In the genomic region with DNA sequence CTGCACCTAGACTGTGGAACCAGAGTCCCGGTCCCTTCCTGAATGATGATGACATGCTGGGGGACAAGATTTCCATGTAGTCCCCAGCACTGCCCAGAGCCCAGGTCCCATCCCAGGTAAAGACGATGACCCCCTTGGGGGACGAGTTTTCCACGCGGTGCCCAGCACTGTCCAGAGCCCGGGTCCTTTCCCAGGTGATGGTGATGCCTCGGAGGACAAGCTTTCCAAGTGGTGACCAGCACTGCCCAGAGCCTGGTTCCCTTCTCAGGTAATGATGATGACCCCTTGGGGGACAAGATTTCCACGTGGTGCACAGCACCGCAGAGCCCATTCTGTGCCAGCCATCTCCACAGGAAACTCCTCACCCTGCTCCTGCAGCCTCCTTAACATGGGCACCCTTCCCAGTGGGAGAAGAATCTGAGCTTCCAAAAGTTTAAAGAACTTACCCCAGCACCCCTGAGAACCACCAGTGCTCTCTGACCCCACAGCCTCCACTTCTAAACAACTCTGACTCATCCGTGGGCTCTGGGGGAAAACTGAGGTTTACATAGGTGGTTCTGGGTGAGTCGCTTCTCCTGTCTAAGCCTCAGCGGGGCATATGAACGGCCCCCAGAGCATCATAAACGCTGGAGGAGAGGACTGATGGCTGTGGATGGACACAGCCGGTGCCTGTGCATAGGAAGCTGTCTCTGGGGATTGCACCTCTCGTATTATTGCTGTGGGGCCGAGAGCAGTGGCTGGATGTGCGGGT, we compare ENCODE assay signal across 34 cellular contexts.
"Had no signal": no experiment of that assay in that cellular context is flagged by ENCODE, and none has a peak within 500 bp of the region (broad histone marks: within the 10 kb centered on the region; RNA-seq: fewer than 3 reads in every experiment).

No MANE protein-coding gene starts in this region.

- H3K36me3 Mint-ChIP-seq: activated naive CD4-positive, alpha-beta T cell treated with anti-CD3 and anti-CD28 coated beads, Interleukin-2, amount 10 ng/mL, durations not matched to agents 7 days and 5 days; activated naive CD8-positive, alpha-beta T cell; T-cell had no signal

- ATAC-seq: activated naive CD8-positive, alpha-beta T cell treated with anti-CD3 and anti-CD28 coated beads, Interleukin-2, amount 50 U/mL, for 24 hours; activated T-cell treated with anti-CD3 and anti-CD28 coated beads, Interleukin-2, amount 50 U/mL, for 4 hours; Panc1; T-cell had no signal

- H3K4me3 ChIP-seq: cardiac muscle cell, MG63, SJSA1 had no signal

- H3K27me3 Mint-ChIP-seq: activated CD4-positive, alpha-beta memory T cell treated with anti-CD3 and anti-CD28 coated beads, Interleukin-2, amount 10 ng/mL, durations not matched to agents 7 days and 5 days; activated naive CD4-positive, alpha-beta T cell treated with anti-CD3 and anti-CD28 coated beads, Interleukin-2, amount 10 ng/mL, durations not matched to agents 7 days and 5 days; activated naive CD8-positive, alpha-beta T cell; activated naive CD8-positive, alpha-beta T cell treated with anti-CD3 and anti-CD28 coated beads, Interleukin-2, amount 50 U/mL, for 24 hours; central memory CD8-positive, alpha-beta T cell had no signal

- H3K27ac ChIP-seq: brain microvascular endothelial cell, cardiac muscle cell, SJSA1, VCaP had no signal

- DNase-seq: activated CD4-positive, alpha-beta memory T cell treated with anti-CD3 and anti-CD28 coated beads, Interleukin-2, amount 10 ng/mL, durations not matched to agents 7 days and 5 days; activated CD4-positive, alpha-beta T cell treated with anti-CD3 and anti-CD28 coated beads for 1 hour; activated CD4-positive, alpha-beta T cell treated with anti-CD3 and anti-CD28 coated beads for 48 hours; activated CD4-positive, CD25-positive, alpha-beta regulatory T cell; activated effector memory CD4-positive, alpha-beta T cell treated with Interleukin-2 at 50 U/mL for 16 hours; activated naive CD4-positive, alpha-beta T cell treated with anti-CD3 and anti-CD28 coated beads, Interleukin-2, amount 10 ng/mL, durations not matched to agents 7 days and 5 days; activated naive CD8-positive, alpha-beta T cell treated with anti-CD3 and anti-CD28 coated beads, Interleukin-2, amount 50 U/mL, for 24 hours; activated T-cell treated with anti-CD3 and anti-CD28 coated beads, Interleukin-2, amount 50 U/mL, for 4 hours; aorta; brain microvascular endothelial cell; Kasumi-1; KG1; MG63; NCI-H1048; NCI-H1105 treated with DMSO at 0.1 percent for 48 hours; NCI-H1436; NCI-H1694; NCI-H1930; NCI-H2081 treated with DMSO at 0.1 percent for 48 hours; NCI-H226; NCI-H446 treated with DMSO at 0.1 percent for 48 hours; NCI-H524; NCI-H69; NCI-H82; SHP77 treated with DMSO at 0.1 percent for 48 hours; SK-N-SH; T-cell; T-helper 9 cell had no signal

- H3K4me1 Mint-ChIP-seq: central memory CD8-positive, alpha-beta T cell had no signal

- H3K27ac Mint-ChIP-seq: activated CD4-positive, alpha-beta memory T cell treated with anti-CD3 and anti-CD28 coated beads, Interleukin-2, amount 10 ng/mL, durations not matched to agents 7 days and 5 days; activated naive CD4-positive, alpha-beta T cell treated with anti-CD3 and anti-CD28 coated beads, Interleukin-2, amount 10 ng/mL, durations not matched to agents 7 days and 5 days; activated naive CD8-positive, alpha-beta T cell; activated naive CD8-positive, alpha-beta T cell treated with anti-CD3 and anti-CD28 coated beads, Interleukin-2, amount 50 U/mL, for 24 hours; T-cell had no signal

- H3K4me3 Mint-ChIP-seq: activated CD4-positive, alpha-beta memory T cell treated with anti-CD3 and anti-CD28 coated beads, Interleukin-2, amount 10 ng/mL, durations not matched to agents 7 days and 5 days; activated naive CD4-positive, alpha-beta T cell treated with anti-CD3 and anti-CD28 coated beads, Interleukin-2, amount 10 ng/mL, durations not matched to agents 7 days and 5 days; activated naive CD8-positive, alpha-beta T cell; activated naive CD8-positive, alpha-beta T cell treated with anti-CD3 and anti-CD28 coated beads, Interleukin-2, amount 50 U/mL, for 24 hours; activated T-cell treated with anti-CD3 and anti-CD28 coated beads, Interleukin-2, amount 50 U/mL, for 4 hours; central memory CD8-positive, alpha-beta T cell; T-cell had no signal

- H3K9me3 Mint-ChIP-seq: activated naive CD4-positive, alpha-beta T cell treated with anti-CD3 and anti-CD28 coated beads, Interleukin-2, amount 10 ng/mL, durations not matched to agents 7 days and 5 days; activated naive CD8-positive, alpha-beta T cell treated with anti-CD3 and anti-CD28 coated beads, Interleukin-2, amount 50 U/mL, for 24 hours; activated T-cell treated with anti-CD3 and anti-CD28 coated beads, Interleukin-2, amount 50 U/mL, for 4 hours; central memory CD8-positive, alpha-beta T cell; T-cell had no signal
